ENCODE assay signal across 8 cellular contexts in the genomic region with DNA sequence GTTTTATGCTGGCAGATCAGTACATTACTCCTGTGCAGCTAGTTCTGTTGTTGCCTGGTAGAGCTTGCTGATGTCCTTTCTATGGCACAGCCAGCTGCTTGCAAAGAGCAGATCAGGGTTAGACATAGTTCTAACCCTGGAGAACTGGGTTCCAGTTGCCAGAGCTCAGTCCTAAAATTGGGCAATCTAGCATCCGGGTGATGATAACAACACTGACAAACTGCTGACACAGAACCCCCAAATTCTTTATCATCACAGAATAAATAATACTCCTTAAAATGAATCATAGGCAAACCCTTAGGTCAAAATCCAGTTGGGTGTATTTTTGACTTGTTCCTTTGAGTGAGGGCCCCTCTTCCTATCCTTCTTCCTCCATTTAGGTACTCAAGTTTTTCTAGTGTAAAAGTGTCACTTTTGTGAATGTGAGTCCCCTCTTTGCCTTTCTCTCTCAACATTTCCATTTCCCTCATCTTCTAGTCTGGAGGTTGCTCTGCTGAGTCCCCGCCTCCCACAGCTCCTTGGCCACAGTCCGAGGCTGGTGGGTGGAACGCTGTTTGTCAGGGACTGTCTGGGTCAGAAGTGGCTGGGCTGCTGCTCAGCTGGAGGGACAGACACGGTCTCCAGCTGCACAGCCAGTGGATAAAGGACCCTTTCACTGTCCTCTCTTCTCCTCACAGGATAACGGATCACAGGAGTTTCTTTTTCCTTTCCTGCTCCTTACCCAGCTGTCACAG.
DNase-seq lines count a peak whose midpoint lies in the region; ATAC-seq and TF ChIP-seq lines count a peak whose summit lies in the region.

No MANE protein-coding gene starts in this region.

- DNase-seq in Peyer's patch (peak; percentile 38 to 85 (median 72)), esophagus squamous epithelium (lab: John Stamatoyannopoulos, UW) (no peak), mucosa of descending colon (peak; percentile 78 to 84 (median 83)), upper lobe of right lung (peak; percentile 89), DMS153 treated with DMSO at 0.1 percent for 48 hours (lab: John Stamatoyannopoulos, UW; ENCODE audit: unreplicated experiment) (no peak), EL (no peak)
- no peak for DNase-seq in activated naive CD4-positive, alpha-beta T cell treated with anti-CD3 and anti-CD28 coated beads, Interleukin-2, amount 50 U/mL, for 72 hours (ENCODE audit: low spot score in 2 of 2)

- H3K27me3 ChIP-seq in Peyer's patch (no peaks in the 10 kb centered on the region), esophagus squamous epithelium (no peaks in the 10 kb centered on the region), upper lobe of right lung (no peaks in the 10 kb centered on the region)

- H3K9me3 ChIP-seq in Peyer's patch = no peaks in the 10 kb centered on the region
- no peaks in the 10 kb centered on the region for H3K9me3 ChIP-seq in esophagus squamous epithelium
- H3K9me3 ChIP-seq in mucosa of descending colon = no peaks in the 10 kb centered on the region
- H3K9me3 ChIP-seq in upper lobe of right lung = no peaks in the 10 kb centered on the region

- no peaks in the 10 kb centered on the region for H3K9me3 Mint-ChIP-seq in activated naive CD4-positive, alpha-beta T cell treated with anti-CD3 and anti-CD28 coated beads, Interleukin-2, amount 50 U/mL, for 72 hours

- H3K27ac ChIP-seq in Peyer's patch (peak overlapping the region; percentile 19 to 69 (median 61)), esophagus squamous epithelium (peak overlapping the region in 3 of 4 donors; percentile 27 to 80 (median 72)), upper lobe of right lung (peak overlapping the region; percentile 85)

- WGBS in esophagus squamous epithelium, 2 donors = 15 to 20% methylated on average over 3 to 6 of the region's 6 CpGs

- H3K4me1 ChIP-seq in Peyer's patch (peaks cover 0 to 19% (median 7%) of the 10 kb centered on the region in 4 donors), esophagus squamous epithelium (peaks cover 0 to 14% (median 3%) of the 10 kb centered on the region in 3 donors), mucosa of descending colon (ENCODE audit: low read depth) (no peaks in the 10 kb centered on the region), upper lobe of right lung (peaks cover 23% of the 10 kb centered on the region)

- TF ChIP-seq POLR2A in Peyer's patch (IDR thresholded peaks at IDR 0.05) = peak in 1 of 2 donors; percentile 18
- TF ChIP-seq POLR2A in esophagus squamous epithelium (IDR thresholded peaks at IDR 0.05) = peak in 1 of 4 donors; percentile 34

- no peak for TF ChIP-seq CTCF in Peyer's patch (IDR thresholded peaks at IDR 0.05)
- no peak for TF ChIP-seq CTCF in esophagus squamous epithelium (IDR thresholded peaks at IDR 0.05)
- TF ChIP-seq CTCF in mucosa of descending colon (IDR thresholded peaks at IDR 0.05) = no peak
- TF ChIP-seq CTCF in upper lobe of right lung (IDR thresholded peaks at IDR 0.05) = no peak

- H3K27ac Mint-ChIP-seq in activated naive CD4-positive, alpha-beta T cell treated with anti-CD3 and anti-CD28 coated beads, Interleukin-2, amount 50 U/mL, for 72 hours = no peak overlapping the region

- intact Hi-C loops in esophagus squamous epithelium (cut with DNase I) = no loop called here
- intact Hi-C loops in mucosa of descending colon (cut with DNase I, micrococcal nuclease) = no loop called here
- intact Hi-C loops in upper lobe of right lung (cut with DNase I) = no loop called here

- H3K36me3 Mint-ChIP-seq in activated naive CD4-positive, alpha-beta T cell treated with anti-CD3 and anti-CD28 coated beads, Interleukin-2, amount 50 U/mL, for 72 hours = no peaks in the 10 kb centered on the region

- H3K36me3 ChIP-seq in Peyer's patch (no peaks in the 10 kb centered on the region), esophagus squamous epithelium (no peaks in the 10 kb centered on the region), mucosa of descending colon (ENCODE audit: low read depth) (no peaks in the 10 kb centered on the region), upper lobe of right lung (no peaks in the 10 kb centered on the region)

- peak; percentile 92 for ATAC-seq in mucosa of descending colon
- ATAC-seq in upper lobe of right lung = peak; percentile 98
- no peak for ATAC-seq in activated naive CD4-positive, alpha-beta T cell treated with anti-CD3 and anti-CD28 coated beads, Interleukin-2, amount 50 U/mL, for 72 hours
- no peak for ATAC-seq in HG02938 (IDR thresholded peaks at IDR 0.05; ENCODE audit: unreplicated experiment)

- H3K4me3 ChIP-seq in Peyer's patch = peak overlapping the region in 2 of 4 donors; percentile 8 to 13
- H3K4me3 ChIP-seq in esophagus squamous epithelium = peak overlapping the region in 3 of 4 donors; percentile 0 to 39 (median 25)
- H3K4me3 ChIP-seq in mucosa of descending colon = no peak overlapping the region
- peak overlapping the region; percentile 35 for H3K4me3 ChIP-seq in upper lobe of right lung

Comparison
In these comparisons a context has a peak if more than half of its experiments do, and no peak if none do; other contexts are left out.
1. DNase-seq: peak in Peyer's patch (3 of 3), mucosa of descending colon (3 of 3) and upper lobe of right lung (single experiment); none in esophagus squamous epithelium (single experiment), activated naive CD4-positive, alpha-beta T cell treated with anti-CD3 and anti-CD28 coated beads, Interleukin-2, amount 50 U/mL, for 72 hours (0 of 2), DMS153 treated with DMSO at 0.1 percent for 48 hours (single experiment) and EL (single experiment).
2. ATAC-seq: peak in mucosa of descending colon (single experiment) and upper lobe of right lung (single experiment); none in activated naive CD4-positive, alpha-beta T cell treated with anti-CD3 and anti-CD28 coated beads, Interleukin-2, amount 50 U/mL, for 72 hours (0 of 2) and HG02938 (single experiment).
3. Peak in every context shown above with its lines, with median percentiles within 50 percentile points of each other: H3K27ac ChIP-seq.